26 cellular contexts compared by ENCODE assay signal in genomic region chrX:86711531-86712180, GRCh38.
DNase-seq lines count a peak whose midpoint lies in the region; FAIRE-seq and TF ChIP-seq lines count a peak whose summit lies in the region.
"Had no signal": no experiment of that assay in that cellular context is flagged by ENCODE, and none has a peak within 500 bp of the region (broad histone marks: within the 10 kb centered on the region; RNA-seq: fewer than 3 reads in every experiment).

No MANE protein-coding gene starts in this region.

- no peak overlapping the region for H2BK5ac ChIP-seq in H1 (ENCODE audit: low read depth, low read length)

- no peaks in the 10 kb centered on the region for H3K23me2 ChIP-seq in H1 (ENCODE audit: low read depth, low read length)

- no peaks in the 10 kb centered on the region for H3K79me2 ChIP-seq in H1 (ENCODE audit: control insufficient read depth in 1 of 2, insufficient read depth in 2 of 2, low read length in 2 of 2)
- no peaks in the 10 kb centered on the region for H3K79me2 ChIP-seq in GM23248 (ENCODE audit: insufficient read depth)

- no peak overlapping the region for H2BK20ac ChIP-seq in H1 (ENCODE audit: low read length)

- TF ChIP-seq EP300 in H1 (IDR thresholded peaks at IDR 0.05; ENCODE audit: borderline replicate concordance in 1 of 2, low read depth in 2 of 2, low read length in 2 of 2), result no peak

- no peak overlapping the region for H4K91ac ChIP-seq in H1 (replicated peaks; ENCODE audit: insufficient read length, low read length)

- H2BK120ac ChIP-seq in H1 (replicated peaks; ENCODE audit: low read depth, low read length), result no peak overlapping the region

- H3K4me2 ChIP-seq in H1 (ENCODE audit: insufficient read depth in 1 of 2, low read depth in 2 of 2, low read length in 2 of 2) (no peak overlapping the region), GM23248 (ENCODE audit: unreplicated experiment) (no peak overlapping the region)

- no peak overlapping the region for H3K56ac ChIP-seq in H1 (replicated peaks; ENCODE audit: insufficient read length, low read depth, low read length)

- DNase-seq in COR-L47 (lab: John Stamatoyannopoulos, UW) (peak; percentile 1), NCI-H1105 treated with DMSO at 0.1 percent for 48 hours (lab: John Stamatoyannopoulos, UW) (peak; percentile 88), NCI-H526 (lab: John Stamatoyannopoulos, UW) (peak; percentile 36 to 49), H1 (ENCODE audit: low read depth in 1 of 2, low spot score in 2 of 2) (no peak), SKM-1 treated with dmso at 0.1 percent for 144 hours (lab: John Stamatoyannopoulos, UW; ENCODE audit: unreplicated experiment) (no peak), ureter (ENCODE audit: low spot score) (no peak), HCEC 1CT (no peak), GM23248 (no peak)
- DNase-seq: C1 segment of cervical spinal cord; Caco-2; CD4-positive, alpha-beta memory T cell; DMS79 treated with DMSO at 0.1 percent for 48 hours; GF-D8; KBM-7; MV-4-11; NCI-H1436; NCI-H2029; NCI-H446; NCI-H524 treated with DMSO at 0.1 percent for 48 hours; NK-92 treated with Interleukin-12 subunit alpha and Interleukin-12 subunit beta, amount 100 ng/mL, for 24 hours; PC-3; SJCRH30; T-helper 2 cell had no signal

- no peak overlapping the region for H2BK12ac ChIP-seq in H1 (ENCODE audit: low read depth, low read length)

- no peak overlapping the region for H2AK5ac ChIP-seq in H1 (ENCODE audit: low read depth, low read length)

- no peak overlapping the region for H2AFZ ChIP-seq in H1 (ENCODE audit: low read length)
- H2AFZ ChIP-seq in GM23248, result no peak overlapping the region

- H3K9ac ChIP-seq in H1 (replicated peaks in 1 of 4; ENCODE audit: extremely low read depth in 1 of 4, low read depth in 3 of 4, low read length in 3 of 4) (no peak overlapping the region), GM23248 (no peak overlapping the region)

- no peak overlapping the region for H2BK15ac ChIP-seq in H1 (ENCODE audit: low read length)

- H4K20me1 ChIP-seq in H1 (replicated peaks in 1 of 2; ENCODE audit: control insufficient read depth in 1 of 2, insufficient read depth in 2 of 2, low read length in 2 of 2), result no peaks in the 10 kb centered on the region
- no peaks in the 10 kb centered on the region for H4K20me1 ChIP-seq in GM23248 (ENCODE audit: insufficient read depth)

- H3F3A ChIP-seq in GM23248 (ENCODE audit: insufficient read depth), result no peaks in the 10 kb centered on the region

- H3K9me3 ChIP-seq in H1 (ENCODE audit: insufficient read depth in 2 of 2, low read depth in 1 of 2, low read length in 1 of 2) (no peaks in the 10 kb centered on the region), GM23248 (ENCODE audit: low read depth) (no peaks in the 10 kb centered on the region)
- H3K9me3 ChIP-seq: Caco-2, SJCRH30 had no signal

- H3K9me2 ChIP-seq in GM23248 (ENCODE audit: insufficient read depth), result no peaks in the 10 kb centered on the region

- peak; percentile 19 for FAIRE-seq in H1 (lab: Jason Lieb, UNC)
- FAIRE-seq: A204.1, GM12891, H54 had no signal

- H3K23ac ChIP-seq in H1 (ENCODE audit: insufficient read length), result no peak overlapping the region

- H4K5ac ChIP-seq in H1 (ENCODE audit: insufficient read length, low read depth, low read length), result no peak overlapping the region

- in situ Hi-C loops in GM23248 (cut with MboI), result no loop called here

- H3K4ac ChIP-seq in H1 (replicated peaks; ENCODE audit: insufficient read length, low read depth, low read length), result no peak overlapping the region

- CTCF ChIA-PET in H1 (lab: Charles Lee; ENCODE audit: partially characterized antibody), result no interaction called here

- H3K36me3 ChIP-seq in H1 (ENCODE audit: control insufficient read depth in 2 of 4, insufficient read depth in 4 of 4, low read length in 3 of 4) (no peaks in the 10 kb centered on the region), GM23248 (ENCODE audit: low read depth) (no peaks in the 10 kb centered on the region)
- H3K36me3 ChIP-seq: SJCRH30 had no signal

- H4K8ac ChIP-seq in H1 (ENCODE audit: extremely low read depth, insufficient read depth, low read length), result no peak overlapping the region

- H3K18ac ChIP-seq in H1 (ENCODE audit: extremely low read depth, low read length), result no peak overlapping the region

- no peaks in the 10 kb centered on the region for H3K4me1 ChIP-seq in H1 (replicated peaks in 1 of 4; ENCODE audit: control insufficient read depth in 3 of 4, insufficient read depth in 4 of 4, low read length in 3 of 4)
- H3K4me1 ChIP-seq in GM23248 (ENCODE audit: insufficient read depth), result no peaks in the 10 kb centered on the region
- H3K4me1 ChIP-seq: Caco-2, SJCRH30 had no signal

- no peak for TF ChIP-seq CTCF in H1 (IDR thresholded peaks at IDR 0.05; ENCODE audit: control extremely low read depth in 1 of 3, insufficient read depth in 1 of 3, low read depth in 1 of 3, low read length in 3 of 3)

- TF ChIP-seq RAD21 in H1 (IDR thresholded peaks at IDR 0.05 in 1 of 2, conservative IDR thresholded peaks at IDR 0.05 in 1 of 2; ENCODE audit: low read depth in 2 of 2, low read length in 2 of 2), result no peak

- TF ChIP-seq POLR2A in H1 (IDR thresholded peaks at IDR 0.05; ENCODE audit: control extremely low read depth in 1 of 2, low read depth in 2 of 2, low read length in 2 of 2), result no peak

- H3K27me3 ChIP-seq in H1 (replicated peaks in 1 of 4; ENCODE audit: control insufficient read depth in 3 of 4, extremely low read depth in 1 of 4, insufficient read depth in 3 of 4, low read length in 3 of 4) (no peaks in the 10 kb centered on the region), GM23248 (replicated peaks; ENCODE audit: insufficient read depth) (no peaks in the 10 kb centered on the region)
- H3K27me3 ChIP-seq: SJCRH30 had no signal

- H3K27ac ChIP-seq in H1 (ENCODE audit: low read depth, low read length) (no peak overlapping the region), GM23248 (no peak overlapping the region)
- H3K27ac ChIP-seq: SJCRH30 had no signal

- no peaks in the 10 kb centered on the region for H3K79me1 ChIP-seq in H1 (ENCODE audit: low read depth, low read length)

- 86% methylated on average over 5 of the region's 5 CpGs; no CpG with 5 or more reads in 1 of the 2 experiments for WGBS in H1 (ENCODE audit: extremely low coverage in 1 of 2, insufficient coverage in 1 of 2, insufficient read length in 1 of 2, insufficient replicate concordance in 2 of 2, low coverage in 1 of 2, low lambda C conversion rate in 2 of 2, missing lambda C conversion rate in 1 of 2), 2 experiments
- 47 to 55% methylated on average over 5 of the region's 5 CpGs for WGBS in GM23248 (ENCODE audit: low coverage in 1 of 2, low lambda C conversion rate in 2 of 2, missing lambda C conversion rate in 2 of 2), 2 experiments

- POLR2A ChIA-PET in H1 (lab: Charles Lee; ENCODE audit: partially characterized antibody), result no interaction called here

- H3K4me3 ChIP-seq in H1 (ENCODE audit: extremely low read depth in 1 of 4, insufficient read depth in 2 of 4, low read depth in 3 of 4, low read length in 4 of 4), result no peak overlapping the region
- no peak overlapping the region for H3K4me3 ChIP-seq in GM23248
- H3K4me3 ChIP-seq: SJCRH30 had no signal

- no peak overlapping the region for H3K14ac ChIP-seq in H1 (ENCODE audit: insufficient read length)

TF ChIP-seq in H1, 55 proteins besides CTCF, POLR2A, EP300 and RAD21:
- TF ChIP-seq ASH2L (IDR thresholded peaks at IDR 0.05; ENCODE audit: low read length), result no peak

Comparison
In these comparisons a context has a peak if more than half of its experiments do, and no peak if none do; other contexts are left out.
1. DNase-seq: peak in COR-L47 (single experiment), NCI-H1105 treated with DMSO at 0.1 percent for 48 hours (single experiment) and NCI-H526 (2 of 2); none in H1 (0 of 2), SKM-1 treated with dmso at 0.1 percent for 144 hours (single experiment), ureter (single experiment), HCEC 1CT (single experiment) and GM23248 (single experiment).